ENCODE assay signal across 8 cellular contexts in the genomic region with DNA sequence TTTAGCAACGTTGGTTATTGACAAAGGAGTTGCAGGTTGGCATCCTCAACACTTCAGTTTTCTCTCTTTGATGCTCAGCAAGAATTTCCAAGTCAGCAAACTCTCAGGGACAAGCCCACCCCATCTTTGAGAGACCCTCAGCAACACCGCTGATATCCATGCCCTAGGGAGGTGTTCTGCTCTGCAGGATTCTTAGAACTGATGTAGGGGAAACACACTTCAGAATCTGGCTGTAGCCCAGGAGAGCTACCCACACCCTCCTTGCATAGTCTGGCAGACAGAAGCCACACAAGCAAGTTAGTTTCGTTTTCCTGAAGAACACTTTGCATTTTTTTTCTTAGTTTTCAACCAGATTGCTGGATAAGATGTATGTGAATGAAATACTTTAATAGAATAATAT. TPM values are rescaled to one million over a fixed set of nuclear protein-coding genes. Genes with fewer than 3 reads are reported as not detected.
A peak's percentile ranks its signal among the peaks of the same experiment; 100 is the strongest.
DNase-seq lines count a peak whose midpoint lies in the region; ATAC-seq, FAIRE-seq and TF ChIP-seq lines count a peak whose summit lies in the region.

No MANE protein-coding gene starts in this region.

- BruUV-seq in endothelial cell of umbilical vein (replicated peaks; lab: Mats Ljungman, UMichigan), result no TSS peak

- H3K27ac ChIP-seq in endothelial cell of umbilical vein (ENCODE audit: insufficient read depth, low read depth, low read length) (peak overlapping the region; percentile 50), vagina (peak overlapping the region; percentile 35)

- intact Hi-C loops in endothelial cell of umbilical vein (cut with micrococcal nuclease) (loop anchor here (5.0 to 10.0 kb wide), 2 partner anchors 135 to 513 kb away; no protein-coding TSS in a partner anchor), vagina (cut with DNase I) (no loop called here)

- H2AFZ ChIP-seq in endothelial cell of umbilical vein (ENCODE audit: low read depth, low read length), result peak overlapping the region; percentile 96

- DNase-seq in EH (ENCODE audit: low read depth) (peak; percentile 68), KBM-7 (peak; percentile 42), endothelial cell of umbilical vein (ENCODE audit: low read depth, low spot score) (peak; percentile 76), omental fat pad (ENCODE audit: low spot score) (no peak), vagina (ENCODE audit: extremely low spot score in 2 of 2) (no peak), NCI-H1092 (lab: John Stamatoyannopoulos, UW) (no peak)
- DNase-seq in activated CD4-positive, alpha-beta T cell treated with anti-CD3 and anti-CD28 coated beads for 4 hours, result peak; percentile 27 to 34

- ATAC-seq in GM21423 (IDR thresholded peaks at IDR 0.05; ENCODE audit: unreplicated experiment) (peak; percentile 81), omental fat pad (ENCODE audit: low FRiP score) (peak; percentile 69)

- CTCF ChIA-PET in endothelial cell of umbilical vein (lab: Charles Lee), result interaction anchor here (1.0 to 1.1 kb wide), 2 partner anchors 30 to 82 kb away, joined by 3 read pairs; a partner anchor contains a TSS

- H4K20me1 ChIP-seq in endothelial cell of umbilical vein (replicated peaks; ENCODE audit: control insufficient read depth, extremely low read depth, insufficient read depth, low read length), result no peaks in the 10 kb centered on the region

- H3K4me2 ChIP-seq in endothelial cell of umbilical vein (ENCODE audit: insufficient read depth, low read length), result peak overlapping the region; percentile 98

- H3K4me1 ChIP-seq in endothelial cell of umbilical vein (ENCODE audit: control insufficient read depth, extremely low read depth, insufficient read depth, low read length) (peaks cover 20% of the 10 kb centered on the region), vagina (peaks cover 21% of the 10 kb centered on the region)

- dilution Hi-C loops in endothelial cell of umbilical vein (cut with MboI; ENCODE audit: extremely low pct_ligation_motif_present, low sequenced_read_pairs), result no loop called here

- TF ChIP-seq CTCF in endothelial cell of umbilical vein (IDR thresholded peaks at IDR 0.05; ENCODE audit: extremely low read depth in 1 of 2, insufficient read depth in 1 of 2, low read depth in 1 of 2, low read length in 2 of 2), result no peak
- no peak for TF ChIP-seq CTCF in omental fat pad (IDR thresholded peaks at IDR 0.05)
- no peak for TF ChIP-seq CTCF in vagina (IDR thresholded peaks at IDR 0.05)

- no peaks in the 10 kb centered on the region for H3K36me3 ChIP-seq in endothelial cell of umbilical vein (ENCODE audit: control insufficient read depth in 2 of 2, extremely low read depth in 1 of 2, insufficient read depth in 2 of 2, low read length in 2 of 2)
- H3K36me3 ChIP-seq in vagina, result peaks cover 0 to 28% of the 10 kb centered on the region in 2 donors

- POLR2A ChIA-PET in endothelial cell of umbilical vein (lab: Charles Lee), result no interaction called here

- H3K79me2 ChIP-seq in endothelial cell of umbilical vein (ENCODE audit: control insufficient read depth, insufficient read depth, low read length), result no peaks in the 10 kb centered on the region

- peak overlapping the region; percentile 30 to 89 (median 71) for H3K4me3 ChIP-seq in endothelial cell of umbilical vein (replicated peaks in 1 of 3; ENCODE audit: insufficient read depth in 1 of 3, low read depth in 1 of 3, low read length in 3 of 3)
- H3K4me3 ChIP-seq in vagina, result peak overlapping the region; percentile 43 to 48

- in situ Hi-C loops in KBM-7 (cut with MboI; ENCODE audit: low pct_unique_long_range_greater_than_20kb, low sequenced_read_pairs), result no loop called here

- peak; percentile 74 for FAIRE-seq in endothelial cell of umbilical vein (lab: Jason Lieb, UNC)

- TF ChIP-seq POLR2A in endothelial cell of umbilical vein (IDR thresholded peaks at IDR 0.05; ENCODE audit: low read depth, low read length) (no peak), vagina (IDR thresholded peaks at IDR 0.05) (no peak)

- H3K9me1 ChIP-seq in endothelial cell of umbilical vein (replicated peaks; ENCODE audit: control insufficient read depth, extremely low read depth, insufficient read depth, low read length), result no peaks in the 10 kb centered on the region

- peak overlapping the region; percentile 66 for H3K9ac ChIP-seq in endothelial cell of umbilical vein (replicated peaks; ENCODE audit: extremely low read depth, insufficient read depth, low read length)

- H3K27me3 ChIP-seq in endothelial cell of umbilical vein (ENCODE audit: control insufficient read depth in 2 of 2, insufficient read depth in 2 of 2, low read length in 2 of 2) (no peaks in the 10 kb centered on the region), vagina (no peaks in the 10 kb centered on the region)

- H3K9me3 ChIP-seq in endothelial cell of umbilical vein (replicated peaks; ENCODE audit: control insufficient read depth, insufficient read depth, low read length) (no peaks in the 10 kb centered on the region), vagina (no peaks in the 10 kb centered on the region)

TF ChIP-seq in endothelial cell of umbilical vein, 7 proteins besides CTCF, POLR2A, EP300 and RAD21:
- TF ChIP-seq MYC (IDR thresholded peaks at IDR 0.05; ENCODE audit: low read depth, low read length), result no peak
- TF ChIP-seq, protein P1, sequence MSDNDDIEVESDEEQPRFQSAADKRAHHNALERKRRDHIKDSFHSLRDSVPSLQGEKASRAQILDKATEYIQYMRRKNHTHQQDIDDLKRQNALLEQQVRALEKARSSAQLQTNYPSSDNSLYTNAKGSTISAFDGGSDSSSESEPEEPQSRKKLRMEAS (IDR thresholded peaks at IDR 0.05; ENCODE audit: insufficient read depth, insufficient read length), result no peak
- TF ChIP-seq GATA2 (IDR thresholded peaks at IDR 0.05; ENCODE audit: insufficient read depth, insufficient read length, low read depth, low read length), result no peak
- no peak for TF ChIP-seq EZH2 (IDR thresholded peaks at IDR 0.05; ENCODE audit: borderline replicate concordance, low read depth, low read length, severe bottlenecking)
- TF ChIP-seq JUN (IDR thresholded peaks at IDR 0.05; ENCODE audit: borderline replicate concordance, insufficient read depth, insufficient read length, low read depth), result no peak
- no peak for TF ChIP-seq POLR2AphosphoS5 (IDR thresholded peaks at IDR 0.05; ENCODE audit: insufficient read depth, low read depth, low read length)
- no peak for TF ChIP-seq FOS (IDR thresholded peaks at IDR 0.05; ENCODE audit: borderline replicate concordance, insufficient read depth, low read length)

RNA-seq across cellular contexts. Expression of a gene that starts 0.8 kb away (rescaled TPM):
- 10.5 and 14.9 TPM in 2 replicates for total RNA-seq in endothelial cell of umbilical vein
- polyA plus RNA-seq in endothelial cell of umbilical vein, result 1.9 and 2.7 TPM in 2 replicates
- polyA plus RNA-seq in endothelial cell of umbilical vein (2011; cell fraction: cytosol; rRNA removed), result 1.9 and 2.5 TPM in 2 replicates
- polyA plus RNA-seq in endothelial cell of umbilical vein (2011; cell fraction: nucleus; rRNA removed), result 10.3 and 10.7 TPM in 2 replicates
- polyA plus RNA-seq in endothelial cell of umbilical vein (2012), result 9.8 and 10.7 TPM in 2 replicates
- polyA minus RNA-seq in endothelial cell of umbilical vein, result 4.4 and 4.7 TPM in 2 replicates
- polyA minus RNA-seq in endothelial cell of umbilical vein (2011; cell fraction: cytosol; rRNA and poly(A)+ RNA removed), result 0.82 TPM
- 3.8 and 6.8 TPM in 2 replicates for polyA minus RNA-seq in endothelial cell of umbilical vein (2011; cell fraction: nucleus; rRNA and poly(A)+ RNA removed)
- 10 to 100 TPM; 10.2 to 53.3 (median 14.5) TPM for total RNA-seq in omental fat pad
- total RNA-seq in vagina, result 8.6 TPM

RNA-seq across cellular contexts. Expression of a gene that starts 29.6 kb away (rescaled TPM):
- 5.5 and 6.8 TPM in 2 replicates for total RNA-seq in endothelial cell of umbilical vein
- 0.68 and 0.92 TPM in 2 replicates for polyA plus RNA-seq in endothelial cell of umbilical vein
- 1.3 and 1.5 TPM in 2 replicates for polyA plus RNA-seq in endothelial cell of umbilical vein (2011; cell fraction: cytosol; rRNA removed)
- 2.4 and 2.6 TPM in 2 replicates for polyA plus RNA-seq in endothelial cell of umbilical vein (2011; cell fraction: nucleus; rRNA removed)
- polyA plus RNA-seq in endothelial cell of umbilical vein (2012), result 3.6 and 3.8 TPM in 2 replicates
- polyA minus RNA-seq in endothelial cell of umbilical vein, result 2.3 and 2.4 TPM in 2 replicates
- polyA minus RNA-seq in endothelial cell of umbilical vein (2011; cell fraction: cytosol; rRNA and poly(A)+ RNA removed), result 4.7 TPM
- 3.2 and 4.2 TPM in 2 replicates for polyA minus RNA-seq in endothelial cell of umbilical vein (2011; cell fraction: nucleus; rRNA and poly(A)+ RNA removed)
- total RNA-seq in omental fat pad, result 10 to 100 TPM in 1 of 4 donors, 1 to 10 TPM in 3; 5.5 to 17.5 (median 8.4) TPM
- total RNA-seq in vagina, result 9.3 TPM

Comparison
In these comparisons a context has a peak if more than half of its experiments do, and no peak if none do; other contexts are left out.
1. DNase-seq: peak in EH (single experiment), KBM-7 (single experiment), activated CD4-positive, alpha-beta T cell treated with anti-CD3 and anti-CD28 coated beads for 4 hours (2 of 2) and endothelial cell of umbilical vein (single experiment); none in omental fat pad (single experiment), vagina (0 of 2) and NCI-H1092 (single experiment).